In genomic region chr3:25992606-25993005, GRCh38 we compare ENCODE assay signal across 29 cellular contexts.
"Had no signal": no experiment of that assay in that cellular context is flagged by ENCODE, and none has a peak within 500 bp of the region (broad histone marks: within the 10 kb centered on the region; RNA-seq: fewer than 3 reads in every experiment).

No MANE protein-coding gene starts in this region.

- H3K27me3 Mint-ChIP-seq: dendritic cell treated with granulocyte-macrophage colony-stimulating factor and Interleukin-4, amounts not matched to agents 40 ng/mL and 50 ng/mL, for 4 days; effector memory CD8-positive, alpha-beta T cell had no signal

- ATAC-seq: effector memory CD8-positive, alpha-beta T cell; esophagus mucosa; foreskin keratinocyte; gastrocnemius medialis; gastroesophageal sphincter; heart left ventricle; heart right ventricle had no signal

- H3K9me3 ChIP-seq: colonic mucosa had no signal

- H3K79me2 ChIP-seq: hepatocyte had no signal

- H3K4me2 ChIP-seq: hepatocyte had no signal

- H3K36me3 ChIP-seq: colonic mucosa, esophagus muscularis mucosa, esophagus squamous epithelium, gastrocnemius medialis, gastroesophageal sphincter, heart left ventricle, heart right ventricle had no signal

- H3K27ac ChIP-seq: colonic mucosa, coronary artery, dorsolateral prefrontal cortex, epithelial cell of prostate, esophagus muscularis mucosa, esophagus squamous epithelium, foreskin keratinocyte, gastrocnemius medialis, gastroesophageal sphincter, heart left ventricle, heart right ventricle, hepatocyte had no signal

- H3K4me3 Mint-ChIP-seq: dendritic cell treated with granulocyte-macrophage colony-stimulating factor and Interleukin-4, amounts not matched to agents 40 ng/mL and 50 ng/mL, for 4 days; effector memory CD8-positive, alpha-beta T cell; endodermal cell had no signal

- H2AFZ ChIP-seq: hepatocyte had no signal

- H3K4me3 ChIP-seq: colonic mucosa, coronary artery, dorsolateral prefrontal cortex, esophagus muscularis mucosa, esophagus squamous epithelium, gastrocnemius medialis, gastroesophageal sphincter, heart left ventricle, heart right ventricle, hepatocyte had no signal

- FAIRE-seq: endometrium, endothelial cell of umbilical vein, frontal cortex had no signal

- H3K27ac Mint-ChIP-seq: dendritic cell treated with granulocyte-macrophage colony-stimulating factor and Interleukin-4, amounts not matched to agents 40 ng/mL and 50 ng/mL, for 4 days; effector memory CD8-positive, alpha-beta T cell; endodermal cell had no signal

- H3K27me3 ChIP-seq: colonic mucosa, esophagus muscularis mucosa, esophagus squamous epithelium, foreskin keratinocyte, gastrocnemius medialis, gastroesophageal sphincter, heart left ventricle, heart right ventricle, hepatocyte had no signal

- DNase-seq: colonic mucosa; cortex of kidney; dermis blood vessel endothelial cell; dorsolateral prefrontal cortex; effector CD4-positive, alpha-beta T cell; effector CD8-positive, alpha-beta T cell; effector memory CD4-positive, alpha-beta T cell; effector memory CD8-positive, alpha-beta T cell; endodermal cell; erythroblast; esophagus squamous epithelium; foreskin fibroblast; foreskin keratinocyte; foreskin melanocyte; gastrocnemius medialis; glutamatergic neuron; head of caudate nucleus; heart left ventricle; heart right ventricle had no signal

- H3K4me1 Mint-ChIP-seq: endodermal cell had no signal

- H3K4me1 ChIP-seq: colonic mucosa, esophagus muscularis mucosa, esophagus squamous epithelium, foreskin keratinocyte, gastrocnemius medialis, gastroesophageal sphincter, heart left ventricle, heart right ventricle had no signal
